In the genomic region with DNA sequence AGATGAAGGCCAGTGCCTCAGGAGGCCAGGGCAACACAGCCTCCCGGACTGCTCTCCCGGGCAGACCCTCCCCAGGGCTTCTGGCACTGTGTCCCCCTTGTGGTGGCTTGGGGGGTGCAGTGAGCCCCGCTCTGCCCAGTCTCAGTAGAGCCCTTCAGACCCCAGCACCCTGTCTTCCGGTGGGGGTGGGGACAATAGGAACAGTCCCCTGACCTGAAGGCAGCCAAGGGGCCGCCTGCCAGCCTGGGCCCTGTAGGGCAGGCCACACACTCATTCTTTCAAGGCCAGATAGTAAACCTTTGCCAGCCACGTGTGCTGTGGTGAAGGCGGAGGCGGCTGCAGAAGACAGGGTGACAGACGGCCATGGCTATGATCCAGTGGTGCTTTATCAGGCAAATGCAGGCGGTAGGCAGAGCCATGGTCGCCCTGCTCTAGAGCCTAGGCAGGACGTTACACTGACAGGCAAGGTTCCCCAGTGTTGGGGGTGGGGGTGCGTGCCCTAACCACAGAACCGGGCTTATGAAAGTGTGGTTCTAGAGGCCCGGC, we compare ENCODE assay signal across 14 cellular contexts. TPM values are rescaled to one million over a fixed set of nuclear protein-coding genes. Genes with fewer than 3 reads are reported as not detected.
DNase-seq lines count a peak whose midpoint lies in the region; ATAC-seq and TF ChIP-seq lines count a peak whose summit lies in the region.
"Had no signal": no experiment of that assay in that cellular context is flagged by ENCODE, and none has a peak within 500 bp of the region (broad histone marks: within the 10 kb centered on the region; RNA-seq: fewer than 3 reads in every experiment).

No MANE protein-coding gene starts in this region.

- H3K36me3 ChIP-seq in body of pancreas (replicated peaks in 1 of 2; ENCODE audit: insufficient read depth in 1 of 2, low read depth in 2 of 2) (peaks cover 0 to 11% of the 10 kb centered on the region in 2 donors), testis (ENCODE audit: low read depth, missing control alignments) (no peaks in the 10 kb centered on the region)

- peaks cover 49% of the 10 kb centered on the region for H3K4me1 ChIP-seq in body of pancreas
- peaks cover 39% of the 10 kb centered on the region for H3K4me1 ChIP-seq in testis

- TF ChIP-seq CTCF in body of pancreas (IDR thresholded peaks at IDR 0.05) (peak in 3 of 7 experiments; percentile 3 to 22 (median 21)), testis (IDR thresholded peaks at IDR 0.05) (peak in 2 of 3 experiments; percentile 5 to 12)

- intact Hi-C loops in body of pancreas (cut with DNase I) (no loop called here), left ventricle myocardium superior (cut with micrococcal nuclease) (no loop called here), testis (cut with DNase I; ENCODE audit: low total_unique reads) (no loop called here)

- peak in 1 of 3 donors; percentile 18 for TF ChIP-seq POLR2A in body of pancreas (IDR thresholded peaks at IDR 0.05)
- TF ChIP-seq POLR2A in testis (IDR thresholded peaks at IDR 0.05), result no peak

- ATAC-seq in body of pancreas, result peak; percentile 98
- peak; percentile 88 for ATAC-seq in left ventricle myocardium superior
- no peak for ATAC-seq in activated CD4-positive, CD25-positive, alpha-beta regulatory T cell treated with anti-CD3 and anti-CD28 coated beads, Interleukin-2, amount 50 U/mL, for 24 hours

- no peaks in the 10 kb centered on the region for H3K9me3 ChIP-seq in body of pancreas
- H3K9me3 ChIP-seq in testis, result no peaks in the 10 kb centered on the region
- H3K9me3 ChIP-seq: tibial nerve had no signal

- DNase-seq in DMS 273 (lab: John Stamatoyannopoulos, UW; ENCODE audit: unreplicated experiment), result peak; percentile 34
- DNase-seq in DMS 273 treated with DMSO at 0.1 percent for 48 hours (lab: John Stamatoyannopoulos, UW), result no peak
- DNase-seq in body of pancreas, result peak; percentile 91 to 96 (median 96)
- peak; percentile 86 for DNase-seq in left ventricle myocardium superior
- DNase-seq in testis, result peak; percentile 94
- DNase-seq in activated gamma-delta T cell (lab: John Stamatoyannopoulos, UW), result no peak
- DNase-seq in dedifferentiated amniotic fluid mesenchymal stem cell (ENCODE audit: extremely low spot score), result no peak
- DNase-seq: 8988T, cerebellar nuclear complex, islet precursor cell, NCI-H2029 treated with DMSO at 0.1 percent for 48 hours had no signal

- H3K4me3 ChIP-seq in body of pancreas, result no peak overlapping the region
- H3K4me3 ChIP-seq in testis, result no peak overlapping the region
- H3K4me3 ChIP-seq: skin epidermis, tibial nerve had no signal

- H3K27ac ChIP-seq in body of pancreas (peak overlapping the region; percentile 48 to 73 (median 60)), testis (peak overlapping the region in 1 of 2 donors; percentile 36)

- 21 to 24% methylated on average over 6 to 12 of the region's 15 CpGs for WGBS in body of pancreas, 2 donors
- WGBS in testis, 2 donors, result 65 to 71% methylated on average over 4 to 15 of the region's 15 CpGs

- no peaks in the 10 kb centered on the region for H3K27me3 ChIP-seq in body of pancreas
- H3K27me3 ChIP-seq in testis, result no peaks in the 10 kb centered on the region
- H3K27me3 ChIP-seq: tibial nerve had no signal

RNA-seq across cellular contexts. Expression of a gene that starts 15.0 kb away (rescaled TPM):
- total RNA-seq in body of pancreas (10 to 100 TPM; 32.9 to 82.4 TPM), left ventricle myocardium superior (53.1 TPM), testis (100 to 1,000 TPM; 194 to 251 TPM)
- polyA plus RNA-seq in testis (ENCODE audit: insufficient read depth, low read depth, low replicate concordance), result 86.4 TPM

RNA-seq across cellular contexts. Expression of a gene that starts 15.3 kb away (rescaled TPM):
- total RNA-seq in body of pancreas (1 to 10 TPM; 3.9 to 5.6 TPM), left ventricle myocardium superior (2.7 TPM), testis (10 to 100 TPM; 40.3 to 41.1 TPM)
- polyA plus RNA-seq in testis (ENCODE audit: insufficient read depth, low read depth, low replicate concordance), result 16.6 TPM

Comparison
In these comparisons a context has a peak if more than half of its experiments do, and no peak if none do; other contexts are left out.
1. DNase-seq: peak in DMS 273 (single experiment), body of pancreas (4 of 4), left ventricle myocardium superior (single experiment) and testis (single experiment); none in DMS 273 treated with DMSO at 0.1 percent for 48 hours (single experiment), activated gamma-delta T cell (single experiment) and dedifferentiated amniotic fluid mesenchymal stem cell (single experiment).
2. ATAC-seq: peak in body of pancreas (single experiment) and left ventricle myocardium superior (single experiment); none in activated CD4-positive, CD25-positive, alpha-beta regulatory T cell treated with anti-CD3 and anti-CD28 coated beads, Interleukin-2, amount 50 U/mL, for 24 hours (0 of 2).
3. RNA of a gene that starts 15.3 kb away (total RNA-seq): 40.3 to 41.1 TPM in testis; 3.9 to 5.6 TPM in body of pancreas and 2.7 TPM in left ventricle myocardium superior (single experiment); every median in the first group is over 4 times any median in the second.